In the genomic region with DNA sequence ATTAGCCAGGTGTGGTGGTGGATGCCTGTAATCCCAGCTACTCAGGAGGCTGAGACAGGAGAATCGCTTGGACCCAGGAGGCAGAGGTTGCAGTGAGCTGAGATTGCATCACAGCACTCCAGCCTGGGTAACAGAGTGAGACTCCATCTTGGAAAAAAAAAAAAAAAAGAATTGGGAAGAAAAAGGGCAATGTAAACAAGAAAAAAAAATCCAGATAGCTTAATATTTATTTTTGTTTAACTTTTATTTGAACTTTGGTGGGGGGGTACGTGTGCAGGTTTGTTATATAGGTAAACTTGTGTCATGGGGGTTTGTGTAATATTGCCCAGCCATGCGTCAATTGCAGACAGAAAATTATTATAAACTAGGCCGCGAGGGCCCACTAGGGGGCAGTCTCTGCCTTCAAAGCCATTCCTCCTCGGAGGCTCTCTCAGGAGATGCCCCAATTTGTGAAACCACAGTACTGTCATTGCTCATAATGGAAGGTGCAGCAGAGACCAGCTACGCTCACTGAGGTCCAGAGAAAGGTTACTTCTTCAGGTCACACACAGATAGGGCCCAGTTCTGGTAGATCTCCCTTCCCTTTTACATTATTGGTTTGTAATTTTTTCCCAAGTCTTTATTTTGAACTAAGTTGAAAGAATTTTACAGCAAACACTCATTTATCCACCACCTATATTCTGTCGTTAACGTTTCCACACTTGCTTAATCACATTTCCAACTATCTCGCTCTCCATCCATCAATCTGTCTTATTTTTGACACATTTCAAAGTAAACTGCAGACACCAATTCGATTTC, we compare ENCODE assay signal across 8 cellular contexts.
DNase-seq lines count a peak whose midpoint lies in the region; ATAC-seq and TF ChIP-seq lines count a peak whose summit lies in the region.

No MANE protein-coding gene starts in this region.

- no peak overlapping the region for H3K9ac ChIP-seq in SU-DHL-6 (ENCODE audit: low read length)

- H3K4me2 ChIP-seq in SU-DHL-6 (ENCODE audit: low read depth, low read length, poor library complexity, severe bottlenecking) = no peak overlapping the region

- no peak for TF ChIP-seq EP300 in sigmoid colon (IDR thresholded peaks at IDR 0.05)

- DNase-seq in AG20443 (ENCODE audit: low spot score) (peak; percentile 87), MG63 (peak; percentile 47), left ventricle myocardium inferior (peak; percentile 49), sigmoid colon (no peak)
- DNase-seq in activated naive CD8-positive, alpha-beta T cell treated with anti-CD3 and anti-CD28 coated beads, Interleukin-2, amount 50 U/mL, for 16 hours (ENCODE audit: low read depth, low spot score) = peak; percentile 62

- H2AFZ ChIP-seq in SU-DHL-6 (ENCODE audit: low read depth, low read length, severe bottlenecking) = no peak overlapping the region

- no peaks in the 10 kb centered on the region for H3F3A ChIP-seq in SU-DHL-6 (ENCODE audit: insufficient read depth)

- no peaks in the 10 kb centered on the region for H3K9me2 ChIP-seq in SU-DHL-6 (replicated peaks; ENCODE audit: insufficient read depth, low read length)

- 38 to 43% methylated on average over 11 of the region's 11 CpGs for WGBS in sigmoid colon, 2 donors

- intact Hi-C loops in left ventricle myocardium inferior (cut with micrococcal nuclease) (no loop called here), sigmoid colon (cut with DNase I) (loop anchor here (2.0 to 5.0 kb wide), 2 partner anchors 215 to 463 kb away; partner anchors contain the start of gene CACNG3)

- H3K27me3 ChIP-seq in MG63 (peaks cover 7% of the 10 kb centered on the region; the same call in 1 of the 2 replicates), SU-DHL-6 (ENCODE audit: low read length) (no peaks in the 10 kb centered on the region), left ventricle myocardium inferior (ENCODE audit: low read depth) (peaks cover 43% of the 10 kb centered on the region), sigmoid colon (no peaks in the 10 kb centered on the region)

- H4K20me1 ChIP-seq in SU-DHL-6 (ENCODE audit: low read depth, low read length) = no peaks in the 10 kb centered on the region

- TF ChIP-seq CTCF in SU-DHL-6 (IDR thresholded peaks at IDR 0.05; ENCODE audit: insufficient read depth, low read length, poor library complexity, severe bottlenecking) = peak; percentile 47
- peak; percentile 78 for TF ChIP-seq CTCF in left ventricle myocardium inferior (IDR thresholded peaks at IDR 0.05; ENCODE audit: borderline replicate concordance)
- TF ChIP-seq CTCF in sigmoid colon (IDR thresholded peaks at IDR 0.05) = peak in 3 of 4 experiments; percentile 47 to 67 (median 49)

- H3K4me3 ChIP-seq in MG63 (no peak overlapping the region), SU-DHL-6 (ENCODE audit: insufficient read depth, low read length, poor library complexity, severe bottlenecking) (no peak overlapping the region), left ventricle myocardium inferior (no peak overlapping the region), sigmoid colon (no peak overlapping the region)

- ATAC-seq in GM19025 (IDR thresholded peaks at IDR 0.05; ENCODE audit: low read depth, unreplicated experiment) (peak; percentile 66), HG03095 (IDR thresholded peaks at IDR 0.05; ENCODE audit: unreplicated experiment) (no peak)

- no peak overlapping the region for H3K27ac ChIP-seq in SU-DHL-6 (ENCODE audit: low read depth, low read length)
- H3K27ac ChIP-seq in left ventricle myocardium inferior (replicated peaks) = no peak overlapping the region
- H3K27ac ChIP-seq in sigmoid colon = no peak overlapping the region

- H3K4me1 ChIP-seq in left ventricle myocardium inferior (no peaks in the 10 kb centered on the region), sigmoid colon (no peaks in the 10 kb centered on the region)

- H3K9me3 ChIP-seq in MG63 (no peaks in the 10 kb centered on the region), SU-DHL-6 (ENCODE audit: insufficient read depth, low read length) (no peaks in the 10 kb centered on the region), left ventricle myocardium inferior (replicated peaks) (peaks cover 3% of the 10 kb centered on the region), sigmoid colon (no peaks in the 10 kb centered on the region)

- H3K36me3 ChIP-seq in MG63 = no peaks in the 10 kb centered on the region
- H3K36me3 ChIP-seq in SU-DHL-6 (ENCODE audit: low read length) = no peaks in the 10 kb centered on the region
- no peaks in the 10 kb centered on the region for H3K36me3 ChIP-seq in left ventricle myocardium inferior
- no peaks in the 10 kb centered on the region for H3K36me3 ChIP-seq in sigmoid colon

- no peaks in the 10 kb centered on the region for H3K79me2 ChIP-seq in SU-DHL-6 (ENCODE audit: insufficient read depth, low read length)

- TF ChIP-seq POLR2A in sigmoid colon (IDR thresholded peaks at IDR 0.05) = no peak
